ENCODE assay signal across 8 cellular contexts in genomic region chr2:63840081-63840784, GRCh38. TPM values are rescaled to one million over a fixed set of nuclear protein-coding genes. Genes with fewer than 3 reads are reported as not detected.
DNase-seq lines count a peak whose midpoint lies in the region; ATAC-seq and TF ChIP-seq lines count a peak whose summit lies in the region.

No MANE protein-coding gene starts in this region.

- no peak for TF ChIP-seq POLR2A in ovary (IDR thresholded peaks at IDR 0.05)

- ATAC-seq in GM19328 (IDR thresholded peaks at IDR 0.05; ENCODE audit: unreplicated experiment) (peak; percentile 26), HG03280 (IDR thresholded peaks at IDR 0.05; ENCODE audit: unreplicated experiment) (peak; percentile 22)

- TF ChIP-seq EP300 in ovary (IDR thresholded peaks at IDR 0.05), result peak; percentile 37

- intact Hi-C loops in ovary (cut with DNase I), result loop anchor here in 1 of 4 donors (10.0 kb wide), 1 partner anchor 1295 kb away; the partner anchor contains the start of gene RAB1A

- H3K36me3 Mint-ChIP-seq in T-helper 2 cell treated with Interferon-gamma antibody and Interleukin-4, amounts not matched to agents 5 μg/mL and 100 μg/mL, for 36 hours (ENCODE audit: low read depth), result peaks cover 28% of the 10 kb centered on the region

- H3K4me3 Mint-ChIP-seq in T-helper 2 cell treated with Interferon-gamma antibody and Interleukin-4, amounts not matched to agents 5 μg/mL and 100 μg/mL, for 36 hours, result peak overlapping the region; percentile 93

- H3K27me3 Mint-ChIP-seq in T-helper 2 cell treated with Interferon-gamma antibody and Interleukin-4, amounts not matched to agents 5 μg/mL and 100 μg/mL, for 36 hours (ENCODE audit: low read depth), result no peaks in the 10 kb centered on the region

- peak overlapping the region; percentile 99 for H3K27ac Mint-ChIP-seq in T-helper 2 cell treated with Interferon-gamma antibody and Interleukin-4, amounts not matched to agents 5 μg/mL and 100 μg/mL, for 36 hours

- WGBS in ovary, 3 donors, result 8 to 11% (median 9%) methylated on average over 24 of the region's 24 CpGs

- no peaks in the 10 kb centered on the region for H3K27me3 ChIP-seq in ovary

- peaks cover 32% of the 10 kb centered on the region for H3K4me1 Mint-ChIP-seq in T-helper 2 cell treated with Interferon-gamma antibody and Interleukin-4, amounts not matched to agents 5 μg/mL and 100 μg/mL, for 36 hours (ENCODE audit: low read depth)

- peak overlapping the region; percentile 31 to 87 for H3K27ac ChIP-seq in ovary

- H3K4me3 ChIP-seq in fibroblast of villous mesenchyme (ENCODE audit: low read depth, low read length), result peak overlapping the region; percentile 84
- peak overlapping the region; percentile 92 for H3K4me3 ChIP-seq in ovary

- H3K4me1 ChIP-seq in ovary (ENCODE audit: insufficient read depth), result peaks cover 5% of the 10 kb centered on the region

- H3K9me3 Mint-ChIP-seq in T-helper 2 cell treated with Interferon-gamma antibody and Interleukin-4, amounts not matched to agents 5 μg/mL and 100 μg/mL, for 36 hours, result no peaks in the 10 kb centered on the region

- no peak for TF ChIP-seq CTCF in fibroblast of villous mesenchyme (IDR thresholded peaks at IDR 0.05; ENCODE audit: insufficient read depth, low read depth, low read length)
- peak in 1 of 3 donors; percentile 25 for TF ChIP-seq CTCF in ovary (IDR thresholded peaks at IDR 0.05)

- no peaks in the 10 kb centered on the region for H3K36me3 ChIP-seq in ovary

- DNase-seq in DMS53 treated with DMSO at 0.1 percent for 48 hours (lab: John Stamatoyannopoulos, UW; ENCODE audit: unreplicated experiment), result peak; percentile 48
- no peak for DNase-seq in T-helper 2 cell treated with Interferon-gamma antibody and Interleukin-4, amounts not matched to agents 5 μg/mL and 100 μg/mL, for 36 hours (ENCODE audit: low spot score)
- DNase-seq in fibroblast of villous mesenchyme (ENCODE audit: low read depth), result no peak
- peak in 2 of 5 donors; percentile 27 to 28 for DNase-seq in ovary
- no peak for DNase-seq in NCI-H226
- no peak for DNase-seq in DMS153 treated with DMSO at 0.1 percent for 48 hours (lab: John Stamatoyannopoulos, UW; ENCODE audit: unreplicated experiment)

- H3K9me3 ChIP-seq in ovary, result no peaks in the 10 kb centered on the region

RNA-seq across cellular contexts. Expression of gene UGP2, which starts 1.5 kb away (rescaled TPM):
- total RNA-seq in fibroblast of villous mesenchyme, result 148 and 221 TPM in 2 replicates
- 10 to 100 TPM; 74.0 to 100.0 (median 85.1) TPM for total RNA-seq in ovary
- polyA plus RNA-seq in ovary, result 100 to 1,000 TPM in 1 of 2 donors, 10 to 100 TPM in 1; 63.7 to 129 TPM
